8 cellular contexts compared by ENCODE assay signal in genomic region chr16:89921131-89921698, GRCh38. TPM values are rescaled to one million over a fixed set of nuclear protein-coding genes. Genes with fewer than 3 reads are reported as not detected.
DNase-seq lines count a peak whose midpoint lies in the region; ATAC-seq and TF ChIP-seq lines count a peak whose summit lies in the region.

No MANE protein-coding gene starts in this region.

- WGBS in psoas muscle, 3 donors: 27 to 32% (median 30%) methylated on average over 14 of the region's 14 CpGs

- no peaks in the 10 kb centered on the region for H3K36me3 ChIP-seq in ES-I3 (ENCODE audit: insufficient read depth, low read length)
- H3K36me3 ChIP-seq in OCI-LY3 (replicated peaks; ENCODE audit: low read depth, low read length): no peaks in the 10 kb centered on the region
- H3K36me3 ChIP-seq in psoas muscle (ENCODE audit: insufficient read depth in 1 of 2, low read depth in 1 of 2): no peaks in the 10 kb centered on the region

- TF ChIP-seq CTCF in OCI-LY3 (IDR thresholded peaks at IDR 0.05; ENCODE audit: low read depth, low read length) (no peak), epithelial cell of proximal tubule (conservative IDR thresholded peaks at IDR 0.05; ENCODE audit: low read depth, low read length) (no peak), psoas muscle (IDR thresholded peaks at IDR 0.05) (no peak)

- no peak overlapping the region for H2AFZ ChIP-seq in OCI-LY3 (ENCODE audit: low read depth, low read length)

- peaks cover 14% of the 10 kb centered on the region; the same call in 1 of the 2 replicates for H3K4me1 ChIP-seq in ES-I3 (ENCODE audit: insufficient read depth, low read length)
- H3K4me1 ChIP-seq in OCI-LY3 (ENCODE audit: low read length): peaks cover 47% of the 10 kb centered on the region
- peaks cover 15% of the 10 kb centered on the region for H3K4me1 ChIP-seq in psoas muscle

- no peaks in the 10 kb centered on the region for H4K20me1 ChIP-seq in OCI-LY3 (ENCODE audit: insufficient read depth, low read length)

- H3K9ac ChIP-seq in ES-I3 (ENCODE audit: low read depth, low read length): peak overlapping the region; percentile 70
- H3K9ac ChIP-seq in OCI-LY3 (ENCODE audit: low read length): no peak overlapping the region

- peak overlapping the region; percentile 86 for H3K4me2 ChIP-seq in OCI-LY3 (ENCODE audit: low read length)

- H3K4me3 ChIP-seq in OCI-LY3 (ENCODE audit: low read length): peak overlapping the region; percentile 88
- peak overlapping the region; percentile 74 for H3K4me3 ChIP-seq in epithelial cell of proximal tubule (ENCODE audit: low read depth, low read length)
- peak overlapping the region; percentile 70 for H3K4me3 ChIP-seq in psoas muscle

- H3K9me3 ChIP-seq in ES-I3 (ENCODE audit: control insufficient read depth, insufficient read depth, low read length) (no peaks in the 10 kb centered on the region), OCI-LY3 (ENCODE audit: insufficient read depth, low read length) (no peaks in the 10 kb centered on the region), psoas muscle (no peaks in the 10 kb centered on the region)

- H3K27ac ChIP-seq in OCI-LY3 (ENCODE audit: low read length): no peak overlapping the region
- H3K27ac ChIP-seq in psoas muscle: no peak overlapping the region

- intact Hi-C loops in psoas muscle (cut with DNase I): no loop called here

- ATAC-seq in psoas muscle (no peak), GM21786 (IDR thresholded peaks at IDR 0.05; ENCODE audit: unreplicated experiment) (no peak), HG03159 (IDR thresholded peaks at IDR 0.05; ENCODE audit: unreplicated experiment) (no peak), GM19452 (IDR thresholded peaks at IDR 0.05; ENCODE audit: unreplicated experiment) (no peak)

- no peak for DNase-seq in epithelial cell of proximal tubule (ENCODE audit: low read depth)
- no peak for DNase-seq in psoas muscle
- DNase-seq in activated T-cell treated with anti-CD3 and anti-CD28 coated beads, Interleukin-2, amount 50 U/mL, for 1 hour: no peak

- peaks cover 13% of the 10 kb centered on the region for H3K27me3 ChIP-seq in OCI-LY3 (ENCODE audit: low read depth, low read length)
- H3K27me3 ChIP-seq in psoas muscle (ENCODE audit: insufficient read depth in 3 of 3, low read length in 2 of 3): peaks cover 0 to 77% (median 46%) of the 10 kb centered on the region in 3 donors

- no peaks in the 10 kb centered on the region for H3K79me2 ChIP-seq in OCI-LY3 (ENCODE audit: low read length)

RNA-seq across cellular contexts. Expression of gene TUBB3, which starts 1.9 kb away (rescaled TPM):
- 833 and 996 TPM in 2 replicates for total RNA-seq in epithelial cell of proximal tubule
- 1 to 10 TPM in 1 of 4 donors, under 1 TPM in 1, not detected in 2; 0.30 to 1.3 TPM for total RNA-seq in psoas muscle
- 1 to 10 TPM in 1 of 3 donors, under 1 TPM in 2; 0.17 to 2.4 (median 0.47) TPM for polyA plus RNA-seq in psoas muscle

RNA-seq across cellular contexts. Expression of gene MC1R, which starts 2.6 kb away (rescaled TPM):
- total RNA-seq in epithelial cell of proximal tubule (2.5 and 3.5 TPM in 2 replicates), psoas muscle (1 to 10 TPM in 1 of 4 donors, under 1 TPM in 3; 0.67 to 1.1 (median 0.88) TPM)
- 1 to 10 TPM in 1 of 3 donors, under 1 TPM in 2; 0.18 to 1.8 (median 0.18) TPM for polyA plus RNA-seq in psoas muscle

RNA-seq across cellular contexts. Expression of gene DEF8, which starts 27.3 kb away (rescaled TPM):
- total RNA-seq in epithelial cell of proximal tubule (113 and 125 TPM in 2 replicates), psoas muscle (10 to 100 TPM; 16.2 to 28.5 (median 25.2) TPM)
- polyA plus RNA-seq in psoas muscle: 10 to 100 TPM; 22.2 to 38.3 (median 25.5) TPM

RNA-seq across cellular contexts. Expression of gene TCF25, which starts 47.8 kb away (rescaled TPM):
- total RNA-seq in epithelial cell of proximal tubule: 118 and 192 TPM in 2 replicates
- 10 to 100 TPM; 57.6 to 93.6 (median 89.8) TPM for total RNA-seq in psoas muscle
- 10 to 100 TPM; 46.1 to 54.8 (median 50.7) TPM for polyA plus RNA-seq in psoas muscle

Comparison
In these comparisons a context has a peak if more than half of its experiments do, and no peak if none do; other contexts are left out.
1. RNA of gene TUBB3, which starts 1.9 kb away (total RNA-seq): 833 to 996 TPM in epithelial cell of proximal tubule; 0.30 to 1.3 TPM in psoas muscle; every median in the first group is over 100 times any median in the second.
2. Peak in every context shown above with its lines, with median percentiles within 50 percentile points of each other: H3K4me3 ChIP-seq.